8 cellular contexts compared by ENCODE assay signal in genomic region chr1:19582318-19582717, GRCh38.
A peak's percentile ranks its signal among the peaks of the same experiment; 100 is the strongest.
DNase-seq lines count a peak whose midpoint lies in the region; ATAC-seq and TF ChIP-seq lines count a peak whose summit lies in the region.

No MANE protein-coding gene starts in this region.

- H3K27me3 ChIP-seq in NT2/D1 (ENCODE audit: insufficient read depth, insufficient read length) = no peaks in the 10 kb centered on the region

- no peak overlapping the region for H3K4me3 ChIP-seq in NT2/D1 (ENCODE audit: insufficient read length, low read depth)
- H3K4me3 ChIP-seq in foreskin fibroblast (ENCODE audit: low read depth in 1 of 2, low read length in 2 of 2) = no peak overlapping the region

- no peaks in the 10 kb centered on the region for H3K4me1 ChIP-seq in NT2/D1 (ENCODE audit: insufficient read depth, insufficient read length)

- peak; percentile 46 for DNase-seq in NCI-H748 (lab: John Stamatoyannopoulos, UW; ENCODE audit: unreplicated experiment)
- DNase-seq in NCI-H748 treated with DMSO at 0.1 percent for 48 hours (lab: John Stamatoyannopoulos, UW) = no peak
- DNase-seq in NT2/D1 (ENCODE audit: low read depth, low spot score) = peak; percentile 46
- DNase-seq in activated T-cell treated with anti-CD3 and anti-CD28 coated beads for 4 hours = peak; percentile 73
- DNase-seq in foreskin fibroblast = peak in 1 of 2 donors; percentile 45
- DNase-seq in retina = peak; percentile 51
- no peak for DNase-seq in NCI-H1694 (lab: John Stamatoyannopoulos, UW)

- H3K9ac ChIP-seq in NT2/D1 (ENCODE audit: insufficient read length, low read depth) = no peak overlapping the region

- no peaks in the 10 kb centered on the region for H3K9me3 ChIP-seq in NT2/D1 (ENCODE audit: insufficient read depth, low read length)

- TF ChIP-seq CTCF in foreskin fibroblast (IDR thresholded peaks at IDR 0.05; ENCODE audit: low read depth, low read length) = peak; percentile 45

- ATAC-seq in HG02571 (IDR thresholded peaks at IDR 0.05; ENCODE audit: unreplicated experiment) = no peak

- no peaks in the 10 kb centered on the region for H3K36me3 ChIP-seq in NT2/D1 (ENCODE audit: insufficient read depth, insufficient read length, low read length)

Comparison
In these comparisons a context has a peak if more than half of its experiments do, and no peak if none do; other contexts are left out.
1. DNase-seq: peak in NCI-H748 (single experiment), NT2/D1 (single experiment), activated T-cell treated with anti-CD3 and anti-CD28 coated beads for 4 hours (single experiment) and retina (single experiment); none in NCI-H748 treated with DMSO at 0.1 percent for 48 hours (single experiment) and NCI-H1694 (single experiment).